In the genomic region with DNA sequence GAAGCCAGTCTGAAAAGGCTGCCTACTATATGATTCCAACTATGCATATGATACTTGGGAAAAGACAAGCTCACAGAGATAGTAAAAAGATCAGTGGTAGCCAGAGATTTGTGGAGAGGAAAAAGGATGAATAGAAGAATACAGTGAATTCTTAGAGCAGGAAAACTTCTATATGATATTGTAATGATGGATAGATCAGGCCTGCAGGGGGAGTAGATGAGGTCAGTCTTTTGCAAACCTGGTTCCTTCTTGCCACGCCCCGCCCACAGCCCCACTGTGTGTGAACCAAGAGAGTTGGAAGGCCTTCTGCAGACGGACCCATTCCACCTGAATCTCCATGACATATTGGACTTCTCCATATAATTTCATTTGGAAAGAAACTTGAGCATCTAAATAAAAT, we compare ENCODE assay signal across 14 cellular contexts. TPM values are rescaled to one million over a fixed set of nuclear protein-coding genes. Genes with fewer than 3 reads are reported as not detected.
DNase-seq lines count a peak whose midpoint lies in the region; TF ChIP-seq lines count a peak whose summit lies in the region.
"Had no signal": no experiment of that assay in that cellular context is flagged by ENCODE, and none has a peak within 500 bp of the region (broad histone marks: within the 10 kb centered on the region; RNA-seq: fewer than 3 reads in every experiment).

No MANE protein-coding gene starts in this region.

- CTCF ChIA-PET in activated CD4-positive, alpha-beta T cell treated with anti-CD3 and anti-CD28 coated beads, Interleukin-2, amount 10 ng/mL, durations not matched to agents 7 days and 5 days (lab: Charles Lee), result interaction anchor here (1.1 kb wide), 1 partner anchor 43 kb away, joined by 3 read pairs; no protein-coding TSS in a partner anchor

- no peak overlapping the region for H3K27ac Mint-ChIP-seq in endodermal cell
- no peak overlapping the region for H3K27ac Mint-ChIP-seq in activated CD4-positive, alpha-beta T cell treated with anti-CD3 and anti-CD28 coated beads, Interleukin-2, amount 10 ng/mL, durations not matched to agents 7 days and 5 days
- H3K27ac Mint-ChIP-seq: brain had no signal

- no peak overlapping the region for H3K27ac ChIP-seq in endodermal cell (ENCODE audit: low read depth, low read length)

- POLR2A ChIA-PET in activated CD4-positive, alpha-beta T cell treated with anti-CD3 and anti-CD28 coated beads, Interleukin-2, amount 10 ng/mL, durations not matched to agents 7 days and 5 days (lab: Charles Lee), result no interaction called here

- H3K4me1 ChIP-seq in BE2C (no peaks in the 10 kb centered on the region), endodermal cell (ENCODE audit: control insufficient read depth, insufficient read depth, low read length) (no peaks in the 10 kb centered on the region)
- H3K4me1 ChIP-seq: psoas muscle had no signal

- H3K9me3 Mint-ChIP-seq in endodermal cell, result no peaks in the 10 kb centered on the region
- H3K9me3 Mint-ChIP-seq in activated CD4-positive, alpha-beta T cell treated with anti-CD3 and anti-CD28 coated beads, Interleukin-2, amount 10 ng/mL, durations not matched to agents 7 days and 5 days, result no peaks in the 10 kb centered on the region
- H3K9me3 Mint-ChIP-seq: brain had no signal

- 69 to 76% methylated on average over 2 to 3 of the region's 3 CpGs for WGBS in endodermal cell (ENCODE audit: insufficient coverage in 1 of 2, insufficient read length in 1 of 2), 2 experiments

- H3K4me3 Mint-ChIP-seq in endodermal cell, result no peak overlapping the region
- no peak overlapping the region for H3K4me3 Mint-ChIP-seq in activated CD4-positive, alpha-beta T cell treated with anti-CD3 and anti-CD28 coated beads, Interleukin-2, amount 10 ng/mL, durations not matched to agents 7 days and 5 days
- H3K4me3 Mint-ChIP-seq: brain had no signal

- no peaks in the 10 kb centered on the region for H3K4me1 Mint-ChIP-seq in endodermal cell
- H3K4me1 Mint-ChIP-seq in activated CD4-positive, alpha-beta T cell treated with anti-CD3 and anti-CD28 coated beads, Interleukin-2, amount 10 ng/mL, durations not matched to agents 7 days and 5 days, result no peaks in the 10 kb centered on the region
- H3K4me1 Mint-ChIP-seq: brain had no signal

- H3K4me3 ChIP-seq in BE2C (ENCODE audit: low read depth, low read length) (no peak overlapping the region), GM12864 (ENCODE audit: low read depth, low read length) (no peak overlapping the region), endodermal cell (ENCODE audit: low read length) (no peak overlapping the region)
- H3K4me3 ChIP-seq: lung, psoas muscle had no signal

- H3K36me3 Mint-ChIP-seq in endodermal cell (ENCODE audit: low read depth), result no peaks in the 10 kb centered on the region
- H3K36me3 Mint-ChIP-seq in activated CD4-positive, alpha-beta T cell treated with anti-CD3 and anti-CD28 coated beads, Interleukin-2, amount 10 ng/mL, durations not matched to agents 7 days and 5 days (ENCODE audit: low read depth), result no peaks in the 10 kb centered on the region
- H3K36me3 Mint-ChIP-seq: brain had no signal

- H3K9ac ChIP-seq in endodermal cell (ENCODE audit: extremely low read depth, low read length, poor library complexity, severe bottlenecking), result no peak overlapping the region

- no peaks in the 10 kb centered on the region for H3K9me3 ChIP-seq in BE2C
- H3K9me3 ChIP-seq in endodermal cell (ENCODE audit: control insufficient read depth, low read length), result no peaks in the 10 kb centered on the region
- H3K9me3 ChIP-seq: psoas muscle had no signal

- peaks cover 16% of the 10 kb centered on the region for H3K27me3 Mint-ChIP-seq in endodermal cell (ENCODE audit: insufficient read depth)
- peaks cover 31% of the 10 kb centered on the region for H3K27me3 Mint-ChIP-seq in activated CD4-positive, alpha-beta T cell treated with anti-CD3 and anti-CD28 coated beads, Interleukin-2, amount 10 ng/mL, durations not matched to agents 7 days and 5 days

- TF ChIP-seq CTCF in BE2C (IDR thresholded peaks at IDR 0.05; ENCODE audit: low read depth, low read length) (no peak; the same call in 1 of the 2 replicates), GM12864 (IDR thresholded peaks at IDR 0.05; ENCODE audit: low read depth, low read length, missing control alignments) (peak; percentile 44), endodermal cell (conservative IDR thresholded peaks at IDR 0.05) (peak; percentile 69)

- H3K27me3 ChIP-seq in BE2C (peaks cover 14% of the 10 kb centered on the region; the same call in 1 of the 2 replicates), endodermal cell (ENCODE audit: control insufficient read depth, insufficient read depth, low read length, poor library complexity, severe bottlenecking) (no peaks in the 10 kb centered on the region)

- peak; percentile 32 for DNase-seq in BE2C
- no peak for DNase-seq in GM12864 (ENCODE audit: low read depth)
- DNase-seq in NCI-H69 (lab: John Stamatoyannopoulos, UW), result peak; percentile 24
- DNase-seq in endodermal cell, result peak; percentile 83
- no peak for DNase-seq in medulla oblongata (ENCODE audit: extremely low spot score)
- DNase-seq in anterior cingulate cortex (lab: John Stamatoyannopoulos, UW), result no peak
- no peak for DNase-seq in HuH-7.5 (ENCODE audit: low spot score)
- no peak for DNase-seq in activated CD4-positive, alpha-beta T cell treated with anti-CD3 and anti-CD28 coated beads, Interleukin-2, amount 10 ng/mL, durations not matched to agents 7 days and 5 days
- DNase-seq: DMS79, NCI-H2107, psoas muscle had no signal

- H3K36me3 ChIP-seq in BE2C, result no peaks in the 10 kb centered on the region
- H3K36me3 ChIP-seq in endodermal cell (ENCODE audit: control insufficient read depth, insufficient read depth, low read length), result no peaks in the 10 kb centered on the region

RNA-seq across cellular contexts. Expression of gene CCL8, which starts 0.8 kb away (rescaled TPM):
- polyA plus RNA-seq in BE2C (2012; ENCODE audit: insufficient read depth, insufficient read length, low read depth), result not detected
- not detected for total RNA-seq in endodermal cell
- not detected for polyA plus RNA-seq in endodermal cell (2013, experiment 1 of 2)
- not detected for polyA plus RNA-seq in endodermal cell (2013, experiment 2 of 2)
- total RNA-seq in activated CD4-positive, alpha-beta T cell treated with anti-CD3 and anti-CD28 coated beads, Interleukin-2, amount 10 ng/mL, durations not matched to agents 7 days and 5 days, result not detected
- total RNA-seq: H4 had no signal

RNA-seq across cellular contexts. Expression of gene CCL11, which starts 32.9 kb away (rescaled TPM):
- polyA plus RNA-seq in BE2C (2012; ENCODE audit: insufficient read depth, insufficient read length, low read depth), result not detected
- not detected for total RNA-seq in endodermal cell
- not detected for polyA plus RNA-seq in endodermal cell (2013, experiment 1 of 2)
- not detected for polyA plus RNA-seq in endodermal cell (2013, experiment 2 of 2)
- total RNA-seq in activated CD4-positive, alpha-beta T cell treated with anti-CD3 and anti-CD28 coated beads, Interleukin-2, amount 10 ng/mL, durations not matched to agents 7 days and 5 days, result not detected
- total RNA-seq: H4 had no signal
- polyA plus RNA-seq: psoas muscle had no signal

RNA-seq across cellular contexts. Expression of gene CCL13, which starts 37.8 kb away (rescaled TPM):
- not detected for polyA plus RNA-seq in BE2C (2012; ENCODE audit: insufficient read depth, insufficient read length, low read depth)
- not detected for total RNA-seq in endodermal cell
- polyA plus RNA-seq in endodermal cell (2013, experiment 1 of 2), result not detected
- polyA plus RNA-seq in endodermal cell (2013, experiment 2 of 2), result not detected
- total RNA-seq in activated CD4-positive, alpha-beta T cell treated with anti-CD3 and anti-CD28 coated beads, Interleukin-2, amount 10 ng/mL, durations not matched to agents 7 days and 5 days, result not detected
- total RNA-seq: H4 had no signal

RNA-seq across cellular contexts. Expression of gene CCL1, which starts 44.6 kb away (rescaled TPM):
- 0.77 TPM for polyA plus RNA-seq in BE2C (2012; ENCODE audit: insufficient read depth, insufficient read length, low read depth)
- not detected for total RNA-seq in endodermal cell
- not detected for polyA plus RNA-seq in endodermal cell (2013, experiment 1 of 2)
- polyA plus RNA-seq in endodermal cell (2013, experiment 2 of 2), result not detected
- under 1 TPM; 0.87 TPM for total RNA-seq in activated CD4-positive, alpha-beta T cell treated with anti-CD3 and anti-CD28 coated beads, Interleukin-2, amount 10 ng/mL, durations not matched to agents 7 days and 5 days
- total RNA-seq: H4, lung, psoas muscle had no signal
- polyA plus RNA-seq: psoas muscle had no signal

RNA-seq across cellular contexts. Expression of gene CCL7, which starts 48.5 kb away (rescaled TPM):
- not detected for polyA plus RNA-seq in BE2C (2012; ENCODE audit: insufficient read depth, insufficient read length, low read depth)
- not detected for total RNA-seq in endodermal cell
- polyA plus RNA-seq in endodermal cell (2013, experiment 1 of 2), result not detected
- polyA plus RNA-seq in endodermal cell (2013, experiment 2 of 2), result not detected
- not detected for total RNA-seq in activated CD4-positive, alpha-beta T cell treated with anti-CD3 and anti-CD28 coated beads, Interleukin-2, amount 10 ng/mL, durations not matched to agents 7 days and 5 days
- total RNA-seq: H4 had no signal

Comparison
In these comparisons a context has a peak if more than half of its experiments do, and no peak if none do; other contexts are left out.
1. DNase-seq: peak in BE2C (single experiment), NCI-H69 (single experiment) and endodermal cell (single experiment); none in GM12864 (single experiment), medulla oblongata (single experiment), anterior cingulate cortex (0 of 58), HuH-7.5 (single experiment) and activated CD4-positive, alpha-beta T cell treated with anti-CD3 and anti-CD28 coated beads, Interleukin-2, amount 10 ng/mL, durations not matched to agents 7 days and 5 days (single experiment).